27 cellular contexts compared by ENCODE assay signal in the genomic region with DNA sequence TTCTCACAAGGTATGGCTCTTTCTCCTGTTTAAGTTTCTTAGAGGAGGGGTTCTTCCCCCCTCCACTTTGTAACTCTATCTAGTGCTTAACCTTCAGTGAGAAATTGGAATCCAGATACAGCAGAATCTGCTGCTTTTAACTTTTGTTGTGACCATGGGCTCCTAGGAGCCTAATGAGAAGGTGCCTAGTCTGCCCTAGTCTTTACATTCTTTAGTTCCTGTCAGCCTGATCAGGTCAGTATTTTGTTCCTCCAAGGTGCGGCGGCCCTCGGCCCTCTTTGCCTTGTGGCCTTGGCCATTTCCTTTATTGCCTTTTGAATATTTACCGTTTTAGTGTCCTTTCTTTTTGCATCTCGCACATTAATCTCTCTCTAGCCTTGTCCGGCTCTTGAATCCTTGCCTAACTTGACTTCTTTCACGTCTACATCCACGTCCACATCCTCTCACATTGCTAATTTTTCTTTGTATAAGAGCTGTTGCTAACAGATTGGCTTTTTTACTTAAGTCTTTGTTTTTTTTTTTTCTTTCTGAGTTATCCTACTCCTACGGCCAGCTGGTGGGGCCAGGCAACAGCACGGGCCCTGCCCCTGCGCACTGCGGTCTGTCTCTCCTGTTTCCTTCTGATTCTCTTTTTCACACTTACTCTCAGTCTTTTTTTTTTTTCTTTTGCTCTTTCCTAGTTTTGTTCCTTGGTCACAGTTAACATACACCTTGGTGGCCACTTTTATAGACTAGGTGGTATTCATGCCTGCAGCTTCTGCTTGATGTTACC.
"Had no signal": no experiment of that assay in that cellular context is flagged by ENCODE, and none has a peak within 500 bp of the region (broad histone marks: within the 10 kb centered on the region; RNA-seq: fewer than 3 reads in every experiment).

No MANE protein-coding gene starts in this region.

- DNase-seq: dermis blood vessel endothelial cell; effector memory CD4-positive, alpha-beta T cell; esophagus squamous epithelium; foreskin melanocyte; glutamatergic neuron; heart right ventricle; hippocampal formation; kidney glomerular epithelial cell; left colon; left ventricle myocardium superior; lower lobe of right lung; mesenchymal stem cell; midbrain; naive thymus-derived CD4-positive, alpha-beta T cell; nucleus accumbens; posterior cingulate gyrus; retina; right lobe of liver; stimulated activated CD4-positive, alpha-beta T cell treated with anti-CD3 and anti-CD28 coated beads, Interleukin-4, amount 100 ng/mL, for 4 hours; stimulated activated naive CD8-positive, alpha-beta T cell treated with anti-CD3 and anti-CD28 coated beads, Interleukin-15, Interleukin-2, amounts not matched to agents 100 U/mL and 50 U/mL, for 24 hours; substantia nigra; testis; tibial artery had no signal

- H3K27ac ChIP-seq: coronary artery, heart right ventricle, lower lobe of right lung, right lobe of liver, testis, tibial artery had no signal

- H3K27me3 ChIP-seq: esophagus squamous epithelium, heart right ventricle, right lobe of liver, testis, tibial artery had no signal

- ATAC-seq: heart right ventricle; left colon; left ventricle myocardium superior; lower lobe of right lung; naive thymus-derived CD4-positive, alpha-beta T cell; right lobe of liver; stimulated activated memory B cell treated with anti-CD40 and anti-IgM and Interleukin-4, amounts not matched to agents 10 μg/mL and 1 μg/mL and 100 μg/mL, for 72 hours; stimulated activated naive CD8-positive, alpha-beta T cell treated with anti-CD3 and anti-CD28 coated beads, Interleukin-15, Interleukin-2, amounts not matched to agents 100 U/mL and 50 U/mL, for 24 hours had no signal

- H3K4me3 ChIP-seq: coronary artery, heart right ventricle, lower lobe of right lung, right lobe of liver, tibial artery had no signal

- H3K4me1 ChIP-seq: heart right ventricle, lower lobe of right lung, right lobe of liver, testis, tibial artery had no signal

- H3K9me3 ChIP-seq: esophagus squamous epithelium, heart right ventricle, lower lobe of right lung, right lobe of liver, testis, tibial artery had no signal

- FAIRE-seq: endothelial cell of umbilical vein, islet of Langerhans had no signal

- H3K36me3 ChIP-seq: esophagus squamous epithelium, heart right ventricle, lower lobe of right lung, right lobe of liver, tibial artery had no signal
